ENCODE assay signal across 23 cellular contexts in genomic region chr16:19518423-19518822, GRCh38. TPM values are rescaled to one million over a fixed set of nuclear protein-coding genes. Genes with fewer than 3 reads are reported as not detected.
DNase-seq lines count a peak whose midpoint lies in the region; ATAC-seq and TF ChIP-seq lines count a peak whose summit lies in the region.
"Had no signal": no experiment of that assay in that cellular context is flagged by ENCODE, and none has a peak within 500 bp of the region (broad histone marks: within the 10 kb centered on the region; RNA-seq: fewer than 3 reads in every experiment).

No MANE protein-coding gene starts in this region.

- no peaks in the 10 kb centered on the region for H3K9me2 ChIP-seq in PC-3 (replicated peaks; ENCODE audit: low read length)

- no peaks in the 10 kb centered on the region for H3K27me3 Mint-ChIP-seq in activated T-cell treated with anti-CD3 and anti-CD28 coated beads, Interleukin-2, amount 50 U/mL, for 72 hours (ENCODE audit: low read depth)
- no peaks in the 10 kb centered on the region for H3K27me3 Mint-ChIP-seq in activated T-cell treated with anti-CD3 and anti-CD28 coated beads, Interleukin-2, amount 50 U/mL, for 4 hours (ENCODE audit: low read depth)
- no peaks in the 10 kb centered on the region for H3K27me3 Mint-ChIP-seq in activated naive CD4-positive, alpha-beta T cell treated with anti-CD3 and anti-CD28 coated beads, Interleukin-2, amount 10 ng/mL, durations not matched to agents 7 days and 5 days

- H3K27me3 ChIP-seq in PC-3 (ENCODE audit: low read length) = no peaks in the 10 kb centered on the region
- H3K27me3 ChIP-seq: BE2C had no signal

- DNase-seq in activated T-cell treated with anti-CD3 and anti-CD28 coated beads, Interleukin-2, amount 50 U/mL, for 72 hours = no peak
- no peak for DNase-seq in activated T-cell treated with anti-CD3 and anti-CD28 coated beads, Interleukin-2, amount 50 U/mL, for 4 hours
- DNase-seq in PC-3 (no peak), erythroblast (lab: John Stamatoyannopoulos, UW) (peak; percentile 24 to 49), middle frontal gyrus (ENCODE audit: extremely low spot score, low spot score) (no peak), NCI-H146 (lab: John Stamatoyannopoulos, UW) (no peak)
- DNase-seq in stimulated activated effector memory CD8-positive, alpha-beta T cell treated with anti-CD3 and anti-CD28 coated beads, Interleukin-12 subunit alpha, Interleukin-12 subunit beta, amount 100 ng/mL, for 72 hours (ENCODE audit: low spot score in 2 of 2) = no peak
- no peak for DNase-seq in activated naive CD4-positive, alpha-beta T cell treated with anti-CD3 and anti-CD28 coated beads, Interleukin-2, amount 10 ng/mL, durations not matched to agents 7 days and 5 days
- DNase-seq: BE2C; DMS79; HFFc6; NCI-H1092; NCI-H1436; NCI-H2029; NCI-H2171; NCI-H345; NCI-H524; NCI-H774; NK-92 treated with Interleukin-12 subunit alpha and Interleukin-12 subunit beta, amount 100 ng/mL, for 24 hours had no signal

- peaks cover 8 to 15% of the 10 kb centered on the region in 2 donors for H3K36me3 Mint-ChIP-seq in activated T-cell treated with anti-CD3 and anti-CD28 coated beads, Interleukin-2, amount 50 U/mL, for 72 hours (ENCODE audit: insufficient read depth in 2 of 2)
- H3K36me3 Mint-ChIP-seq in activated T-cell treated with anti-CD3 and anti-CD28 coated beads, Interleukin-2, amount 50 U/mL, for 4 hours (ENCODE audit: insufficient read depth) = peaks cover 15% of the 10 kb centered on the region
- peaks cover 70% of the 10 kb centered on the region for H3K36me3 Mint-ChIP-seq in stimulated activated effector memory CD8-positive, alpha-beta T cell treated with anti-CD3 and anti-CD28 coated beads, Interleukin-12 subunit alpha, Interleukin-12 subunit beta, amount 100 ng/mL, for 72 hours
- H3K36me3 Mint-ChIP-seq in activated naive CD4-positive, alpha-beta T cell treated with anti-CD3 and anti-CD28 coated beads, Interleukin-2, amount 10 ng/mL, durations not matched to agents 7 days and 5 days = peaks cover 33% of the 10 kb centered on the region

- peak overlapping the region; percentile 45 for H3K27ac Mint-ChIP-seq in activated T-cell treated with anti-CD3 and anti-CD28 coated beads, Interleukin-2, amount 50 U/mL, for 72 hours
- peak overlapping the region; percentile 81 for H3K27ac Mint-ChIP-seq in stimulated activated effector memory CD8-positive, alpha-beta T cell treated with anti-CD3 and anti-CD28 coated beads, Interleukin-12 subunit alpha, Interleukin-12 subunit beta, amount 100 ng/mL, for 72 hours
- H3K27ac Mint-ChIP-seq in activated naive CD4-positive, alpha-beta T cell treated with anti-CD3 and anti-CD28 coated beads, Interleukin-2, amount 10 ng/mL, durations not matched to agents 7 days and 5 days = no peak overlapping the region
- H3K27ac Mint-ChIP-seq: HFFc6 had no signal

- H3K36me3 ChIP-seq in PC-3 (ENCODE audit: low read depth, low read length) = peaks cover 19% of the 10 kb centered on the region

- no peak overlapping the region for H3K4me3 Mint-ChIP-seq in activated T-cell treated with anti-CD3 and anti-CD28 coated beads, Interleukin-2, amount 50 U/mL, for 72 hours
- no peak overlapping the region for H3K4me3 Mint-ChIP-seq in activated T-cell treated with anti-CD3 and anti-CD28 coated beads, Interleukin-2, amount 50 U/mL, for 4 hours
- peak overlapping the region; percentile 29 for H3K4me3 Mint-ChIP-seq in stimulated activated effector memory CD8-positive, alpha-beta T cell treated with anti-CD3 and anti-CD28 coated beads, Interleukin-12 subunit alpha, Interleukin-12 subunit beta, amount 100 ng/mL, for 72 hours
- H3K4me3 Mint-ChIP-seq in activated naive CD4-positive, alpha-beta T cell treated with anti-CD3 and anti-CD28 coated beads, Interleukin-2, amount 10 ng/mL, durations not matched to agents 7 days and 5 days = no peak overlapping the region
- H3K4me3 Mint-ChIP-seq: HFFc6 had no signal

- intact Hi-C loops in PC-3 (cut with micrococcal nuclease) = no loop called here

- H3K4me3 ChIP-seq in PC-3 (ENCODE audit: low read length) = no peak overlapping the region
- H3K4me3 ChIP-seq: K562 had no signal

- H3K9me3 ChIP-seq in PC-3 (ENCODE audit: low read length) = no peaks in the 10 kb centered on the region
- H3K9me3 ChIP-seq: BE2C had no signal

- peak overlapping the region; percentile 66 for H3K27ac ChIP-seq in PC-3 (ENCODE audit: low read length)
- H3K27ac ChIP-seq: HL-60 had no signal

- no peak for ATAC-seq in activated T-cell treated with anti-CD3 and anti-CD28 coated beads, Interleukin-2, amount 50 U/mL, for 72 hours (replicated peaks in 1 of 2)
- ATAC-seq in activated T-cell treated with anti-CD3 and anti-CD28 coated beads, Interleukin-2, amount 50 U/mL, for 4 hours = no peak
- no peak for ATAC-seq in PC-3
- ATAC-seq in stimulated activated effector memory CD8-positive, alpha-beta T cell treated with anti-CD3 and anti-CD28 coated beads, Interleukin-12 subunit alpha, Interleukin-12 subunit beta, amount 100 ng/mL, for 72 hours = no peak
- ATAC-seq: HepG2, K562, Right ventricle myocardium inferior had no signal

- no peaks in the 10 kb centered on the region for H3K9me3 Mint-ChIP-seq in activated T-cell treated with anti-CD3 and anti-CD28 coated beads, Interleukin-2, amount 50 U/mL, for 72 hours
- H3K9me3 Mint-ChIP-seq in activated T-cell treated with anti-CD3 and anti-CD28 coated beads, Interleukin-2, amount 50 U/mL, for 4 hours = no peaks in the 10 kb centered on the region
- no peaks in the 10 kb centered on the region for H3K9me3 Mint-ChIP-seq in stimulated activated effector memory CD8-positive, alpha-beta T cell treated with anti-CD3 and anti-CD28 coated beads, Interleukin-12 subunit alpha, Interleukin-12 subunit beta, amount 100 ng/mL, for 72 hours
- H3K9me3 Mint-ChIP-seq in activated naive CD4-positive, alpha-beta T cell treated with anti-CD3 and anti-CD28 coated beads, Interleukin-2, amount 10 ng/mL, durations not matched to agents 7 days and 5 days = no peaks in the 10 kb centered on the region
- H3K9me3 Mint-ChIP-seq: HFFc6 had no signal

- no peak for TF ChIP-seq POLR2A in erythroblast (IDR thresholded peaks at IDR 0.05; ENCODE audit: low read length)

- no peaks in the 10 kb centered on the region for H3F3A ChIP-seq in PC-3 (ENCODE audit: low read length, unreplicated experiment)

- peak overlapping the region; percentile 55 for H3K4me2 ChIP-seq in PC-3 (ENCODE audit: low read length)

- H3K9ac ChIP-seq in PC-3 (ENCODE audit: low read length) = 0 out of 2 replicates have a peak overlapping the region, but pooled peaks have one; percentile 12

- BruUV-seq in PC-3 (replicated peaks; lab: Mats Ljungman, UMichigan) = no TSS peak

- POLR2A ChIA-PET in PC-3 (lab: Charles Lee; ENCODE audit: unreplicated experiment) = no interaction called here

- H4K20me1 ChIP-seq in PC-3 (ENCODE audit: low read length) = 0 out of 2 replicates have a peak, but pooled peaks cover 10% of the 10 kb centered on the region

- no peak overlapping the region for H2AFZ ChIP-seq in PC-3 (ENCODE audit: low read length)

- peaks cover 49% of the 10 kb centered on the region for H3K4me1 Mint-ChIP-seq in activated T-cell treated with anti-CD3 and anti-CD28 coated beads, Interleukin-2, amount 50 U/mL, for 72 hours (ENCODE audit: low read depth)
- peaks cover 47% of the 10 kb centered on the region for H3K4me1 Mint-ChIP-seq in activated T-cell treated with anti-CD3 and anti-CD28 coated beads, Interleukin-2, amount 50 U/mL, for 4 hours (ENCODE audit: low read depth)
- peaks cover 58% of the 10 kb centered on the region for H3K4me1 Mint-ChIP-seq in stimulated activated effector memory CD8-positive, alpha-beta T cell treated with anti-CD3 and anti-CD28 coated beads, Interleukin-12 subunit alpha, Interleukin-12 subunit beta, amount 100 ng/mL, for 72 hours
- H3K4me1 Mint-ChIP-seq in activated naive CD4-positive, alpha-beta T cell treated with anti-CD3 and anti-CD28 coated beads, Interleukin-2, amount 10 ng/mL, durations not matched to agents 7 days and 5 days = peaks cover 52% of the 10 kb centered on the region

- H3K4me1 ChIP-seq in PC-3 (ENCODE audit: insufficient read depth, low read length) = peaks cover 64% of the 10 kb centered on the region

- TF ChIP-seq CTCF in PC-3 (conservative IDR thresholded peaks at IDR 0.05; ENCODE audit: low read depth, low read length) = no peak

- peaks cover 57% of the 10 kb centered on the region for H3K79me2 ChIP-seq in PC-3 (ENCODE audit: low read length)

- CTCF ChIA-PET in PC-3 (lab: Charles Lee) = no interaction called here
- CTCF ChIA-PET in activated naive CD4-positive, alpha-beta T cell treated with anti-CD3 and anti-CD28 coated beads, Interleukin-2, amount 10 ng/mL, durations not matched to agents 7 days and 5 days (lab: Charles Lee) = interaction anchor here (1.1 to 1.4 kb wide), 2 partner anchors 17 to 34 kb away, joined by 3 to 4 read pairs; no protein-coding TSS in a partner anchor

RNA-seq across cellular contexts. Expression of gene GDE1, which starts 3.5 kb away (rescaled TPM):
- total RNA-seq in activated T-cell treated with anti-CD3 and anti-CD28 coated beads, Interleukin-2, amount 50 U/mL, for 72 hours = 10 to 100 TPM; 26.3 TPM
- total RNA-seq in activated T-cell treated with anti-CD3 and anti-CD28 coated beads, Interleukin-2, amount 50 U/mL, for 4 hours = 10 to 100 TPM; 26.1 to 28.1 (median 26.2) TPM
- total RNA-seq in PC-3 (2014; rRNA removed) = 45.6 and 50.7 TPM in 2 replicates

RNA-seq across cellular contexts. Expression of gene CCP110, which starts 5.3 kb away (rescaled TPM):
- total RNA-seq in activated T-cell treated with anti-CD3 and anti-CD28 coated beads, Interleukin-2, amount 50 U/mL, for 72 hours = 10 to 100 TPM; 22.9 to 30.2 TPM
- total RNA-seq in activated T-cell treated with anti-CD3 and anti-CD28 coated beads, Interleukin-2, amount 50 U/mL, for 4 hours = 10 to 100 TPM; 14.1 to 17.4 (median 15.3) TPM
- 5.4 and 10.0 TPM in 2 replicates for total RNA-seq in PC-3 (2014; rRNA removed)

RNA-seq across cellular contexts. Expression of gene VPS35L, which starts 37.1 kb away (rescaled TPM):
- total RNA-seq in activated T-cell treated with anti-CD3 and anti-CD28 coated beads, Interleukin-2, amount 50 U/mL, for 72 hours = 10 to 100 TPM; 46.5 to 57.8 TPM
- total RNA-seq in activated T-cell treated with anti-CD3 and anti-CD28 coated beads, Interleukin-2, amount 50 U/mL, for 4 hours = 10 to 100 TPM; 29.9 to 34.5 (median 30.9) TPM
- total RNA-seq in PC-3 (2014; rRNA removed) = 2.9 and 9.1 TPM in 2 replicates

Comparison
In these comparisons a context has a peak if more than half of its experiments do, and no peak if none do; other contexts are left out.
1. DNase-seq: peak in erythroblast (2 of 2); none in activated T-cell treated with anti-CD3 and anti-CD28 coated beads, Interleukin-2, amount 50 U/mL, for 72 hours (0 of 2), activated T-cell treated with anti-CD3 and anti-CD28 coated beads, Interleukin-2, amount 50 U/mL, for 4 hours (single experiment), PC-3 (single experiment), stimulated activated effector memory CD8-positive, alpha-beta T cell treated with anti-CD3 and anti-CD28 coated beads, Interleukin-12 subunit alpha, Interleukin-12 subunit beta, amount 100 ng/mL, for 72 hours (0 of 2), activated naive CD4-positive, alpha-beta T cell treated with anti-CD3 and anti-CD28 coated beads, Interleukin-2, amount 10 ng/mL, durations not matched to agents 7 days and 5 days (single experiment), middle frontal gyrus (single experiment) and NCI-H146 (single experiment).